Comparison of ENCODE assay signal across 8 cellular contexts in the genomic region with DNA sequence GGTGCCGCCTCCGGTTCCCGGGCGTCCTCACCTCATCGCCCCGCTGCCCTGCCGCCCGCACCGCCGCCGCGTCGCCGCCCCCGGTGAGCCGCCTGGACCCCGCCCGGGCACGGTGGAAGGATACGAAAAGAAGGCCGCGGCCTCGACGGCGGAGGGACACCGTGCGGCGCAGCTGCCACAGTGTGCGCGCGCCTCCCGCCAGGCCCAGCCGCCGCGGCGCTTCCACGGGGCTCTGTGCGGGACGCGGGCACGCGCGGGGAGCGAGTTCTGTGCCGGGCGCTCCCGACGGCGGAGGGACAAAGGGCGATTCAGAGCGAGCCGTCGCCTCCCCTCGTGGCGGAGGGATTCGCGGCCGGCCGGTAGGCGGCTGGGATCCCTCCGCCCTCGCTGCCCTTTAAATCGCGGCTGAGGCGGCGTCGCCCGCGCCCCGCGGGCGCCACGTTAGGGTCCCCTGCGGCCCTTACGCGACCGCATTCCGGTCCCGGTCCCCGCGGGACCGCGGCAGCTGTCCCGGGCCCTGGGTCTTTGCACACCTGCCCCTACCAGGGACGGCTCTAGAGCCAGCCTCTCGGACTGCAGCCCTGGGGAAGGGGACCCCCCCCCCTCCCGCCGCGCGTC. TPM values are rescaled to one million over a fixed set of nuclear protein-coding genes. Genes with fewer than 3 reads are reported as not detected.
A peak's percentile ranks its signal among the peaks of the same experiment; 100 is the strongest.
DNase-seq lines count a peak whose midpoint lies in the region; ATAC-seq and TF ChIP-seq lines count a peak whose summit lies in the region.

No MANE protein-coding gene starts in this region.

- H3K36me3 Mint-ChIP-seq in CD4-positive, alpha-beta T cell (ENCODE audit: low read depth): peaks cover 29% of the 10 kb centered on the region
- H3K36me3 Mint-ChIP-seq in activated T-cell treated with anti-CD3 and anti-CD28 coated beads, Interleukin-2, amount 50 U/mL, for 72 hours (ENCODE audit: insufficient read depth in 2 of 2): peaks cover 2 to 5% of the 10 kb centered on the region in 2 donors

- H3K27me3 ChIP-seq in CD4-positive, alpha-beta T cell (ENCODE audit: control insufficient read depth, insufficient read depth, low read length): no peaks in the 10 kb centered on the region
- H3K27me3 ChIP-seq in HUES64 (ENCODE audit: insufficient read depth, low read length) (peaks cover 4% of the 10 kb centered on the region; the same call in 1 of the 2 replicates), esophagus squamous epithelium (no peaks in the 10 kb centered on the region)

- TF ChIP-seq POLR2A in esophagus squamous epithelium (IDR thresholded peaks at IDR 0.05): peak in 2 of 4 donors; percentile 94 to 95

- peak overlapping the region; percentile 73 for H3K4me3 Mint-ChIP-seq in CD4-positive, alpha-beta T cell
- peak overlapping the region; percentile 80 to 84 for H3K4me3 Mint-ChIP-seq in activated T-cell treated with anti-CD3 and anti-CD28 coated beads, Interleukin-2, amount 50 U/mL, for 72 hours

- peak overlapping the region; percentile 83 for H3K4me3 ChIP-seq in HUES64 (ENCODE audit: low read length)
- H3K4me3 ChIP-seq in esophagus squamous epithelium: peak overlapping the region; percentile 79 to 93 (median 92)

- peak overlapping the region; percentile 99 for H3K9ac ChIP-seq in HUES64 (ENCODE audit: low read depth, low read length)

- peaks cover 14% of the 10 kb centered on the region; the same call in 1 of the 2 replicates for H3K4me1 ChIP-seq in HUES64 (ENCODE audit: insufficient read depth, low read length)
- peaks cover 41 to 68% (median 44%) of the 10 kb centered on the region in 3 donors for H3K4me1 ChIP-seq in esophagus squamous epithelium

- TF ChIP-seq CTCF in CD4-positive, alpha-beta T cell (IDR thresholded peaks at IDR 0.05): no peak
- TF ChIP-seq CTCF in esophagus squamous epithelium (IDR thresholded peaks at IDR 0.05): peak in 3 of 6 experiments; percentile 30 to 60 (median 43)

- H3K27ac Mint-ChIP-seq in CD4-positive, alpha-beta T cell: peak overlapping the region; percentile 77
- H3K27ac Mint-ChIP-seq in activated T-cell treated with anti-CD3 and anti-CD28 coated beads, Interleukin-2, amount 50 U/mL, for 72 hours: no peak overlapping the region

- peaks cover 13% of the 10 kb centered on the region for H3K27me3 Mint-ChIP-seq in CD4-positive, alpha-beta T cell
- H3K27me3 Mint-ChIP-seq in activated T-cell treated with anti-CD3 and anti-CD28 coated beads, Interleukin-2, amount 50 U/mL, for 72 hours (ENCODE audit: low read depth): peaks cover 11% of the 10 kb centered on the region

- H3K9me3 Mint-ChIP-seq in CD4-positive, alpha-beta T cell: no peaks in the 10 kb centered on the region
- no peaks in the 10 kb centered on the region for H3K9me3 Mint-ChIP-seq in activated T-cell treated with anti-CD3 and anti-CD28 coated beads, Interleukin-2, amount 50 U/mL, for 72 hours

- H3K27ac ChIP-seq in CD4-positive, alpha-beta T cell (ENCODE audit: low read depth, low read length): peak overlapping the region; percentile 74
- H3K27ac ChIP-seq in HUES64 (ENCODE audit: low read depth, low read length): peak overlapping the region; percentile 99
- peak overlapping the region; percentile 97 to 100 (median 98) for H3K27ac ChIP-seq in esophagus squamous epithelium

- peak; percentile 32 for ATAC-seq in CD4-positive, alpha-beta T cell (ENCODE audit: poor library complexity)
- ATAC-seq in GM19397 (IDR thresholded peaks at IDR 0.05; ENCODE audit: unreplicated experiment): peak; percentile 50
- peak; percentile 69 to 70 for ATAC-seq in activated T-cell treated with anti-CD3 and anti-CD28 coated beads, Interleukin-2, amount 50 U/mL, for 72 hours (replicated peaks in 1 of 2)

- no peaks in the 10 kb centered on the region for H3K9me3 ChIP-seq in CD4-positive, alpha-beta T cell (ENCODE audit: control insufficient read depth, low read length)
- no peaks in the 10 kb centered on the region for H3K9me3 ChIP-seq in HUES64 (ENCODE audit: insufficient read depth, low read depth, low read length)
- H3K9me3 ChIP-seq in esophagus squamous epithelium: no peaks in the 10 kb centered on the region

- under 1% methylated on average over 88 of the region's 90 CpGs for WGBS in HUES64
- 0% methylated on average over 13 of the region's 90 CpGs; no CpG with 5 or more reads in 1 of the 2 donors for WGBS in esophagus squamous epithelium, 2 donors

- H3K36me3 ChIP-seq in HUES64 (ENCODE audit: insufficient read depth, low read length) (no peaks in the 10 kb centered on the region), esophagus squamous epithelium (no peaks in the 10 kb centered on the region)

- intact Hi-C loops in CD4-positive, alpha-beta T cell (cut with DNase I, micrococcal nuclease): loop anchor here in 1 of 2 experiments (2.0 to 5.0 kb wide), 5 partner anchors 59 to 406 kb away; a partner anchor contains a TSS
- intact Hi-C loops in esophagus squamous epithelium (cut with DNase I): loop anchor here (10.0 kb wide), 1 partner anchor 209 kb away; a partner anchor contains a TSS

- POLR2A ChIA-PET in CD4-positive, alpha-beta T cell (lab: Charles Lee): no interaction called here

- peak; percentile 60 to 82 (median 76) for DNase-seq in CD4-positive, alpha-beta T cell
- DNase-seq in activated T-cell treated with anti-CD3 and anti-CD28 coated beads, Interleukin-2, amount 50 U/mL, for 72 hours: peak; percentile 85 to 86
- DNase-seq in esophagus squamous epithelium (lab: John Stamatoyannopoulos, UW) (peak; percentile 50), myocyte (ENCODE audit: low read depth) (peak; percentile 96)
- DNase-seq in stimulated activated CD8-positive, alpha-beta memory T cell treated with anti-CD3 and anti-CD28 coated beads, Interleukin-7, amount 100 ng/mL, for 1 hour (ENCODE audit: low read depth in 2 of 2): peak; percentile 43 to 55

- peaks cover 51% of the 10 kb centered on the region for H3K4me1 Mint-ChIP-seq in CD4-positive, alpha-beta T cell (ENCODE audit: low read depth)
- H3K4me1 Mint-ChIP-seq in activated T-cell treated with anti-CD3 and anti-CD28 coated beads, Interleukin-2, amount 50 U/mL, for 72 hours (ENCODE audit: low read depth): peaks cover 41% of the 10 kb centered on the region

- CTCF ChIA-PET in CD4-positive, alpha-beta T cell (lab: Charles Lee): no interaction called here

TF ChIP-seq in PFSK-1, 5 proteins besides CTCF, POLR2A, EP300 and RAD21:
- TF ChIP-seq, protein P1, sequence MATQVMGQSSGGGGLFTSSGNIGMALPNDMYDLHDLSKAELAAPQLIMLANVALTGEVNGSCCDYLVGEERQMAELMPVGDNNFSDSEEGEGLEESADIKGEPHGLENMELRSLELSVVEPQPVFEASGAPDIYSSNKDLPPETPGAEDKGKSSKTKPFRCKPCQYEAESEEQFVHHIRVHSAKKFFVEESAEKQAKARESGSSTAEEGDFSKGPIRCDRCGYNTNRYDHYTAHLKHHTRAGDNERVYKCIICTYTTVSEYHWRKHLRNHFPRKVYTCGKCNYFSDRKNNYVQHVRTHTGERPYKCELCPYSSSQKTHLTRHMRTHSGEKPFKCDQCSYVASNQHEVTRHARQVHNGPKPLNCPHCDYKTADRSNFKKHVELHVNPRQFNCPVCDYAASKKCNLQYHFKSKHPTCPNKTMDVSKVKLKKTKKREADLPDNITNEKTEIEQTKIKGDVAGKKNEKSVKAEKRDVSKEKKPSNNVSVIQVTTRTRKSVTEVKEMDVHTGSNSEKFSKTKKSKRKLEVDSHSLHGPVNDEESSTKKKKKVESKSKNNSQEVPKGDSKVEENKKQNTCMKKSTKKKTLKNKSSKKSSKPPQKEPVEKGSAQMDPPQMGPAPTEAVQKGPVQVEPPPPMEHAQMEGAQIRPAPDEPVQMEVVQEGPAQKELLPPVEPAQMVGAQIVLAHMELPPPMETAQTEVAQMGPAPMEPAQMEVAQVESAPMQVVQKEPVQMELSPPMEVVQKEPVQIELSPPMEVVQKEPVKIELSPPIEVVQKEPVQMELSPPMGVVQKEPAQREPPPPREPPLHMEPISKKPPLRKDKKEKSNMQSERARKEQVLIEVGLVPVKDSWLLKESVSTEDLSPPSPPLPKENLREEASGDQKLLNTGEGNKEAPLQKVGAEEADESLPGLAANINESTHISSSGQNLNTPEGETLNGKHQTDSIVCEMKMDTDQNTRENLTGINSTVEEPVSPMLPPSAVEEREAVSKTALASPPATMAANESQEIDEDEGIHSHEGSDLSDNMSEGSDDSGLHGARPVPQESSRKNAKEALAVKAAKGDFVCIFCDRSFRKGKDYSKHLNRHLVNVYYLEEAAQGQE (IDR thresholded peaks at IDR 0.05; ENCODE audit: insufficient read depth in 1 of 2, low read depth in 2 of 2, low read length in 2 of 2): no peak; a peak in 2 of 4 replicates
- TF ChIP-seq SIN3A (IDR thresholded peaks at IDR 0.05; ENCODE audit: borderline replicate concordance, insufficient read depth, low read length): peak; percentile 94; the same call in 1 of the 2 replicates
- peak; percentile 82; the same call in 1 of the 2 replicates for TF ChIP-seq TAF1 (IDR thresholded peaks at IDR 0.05; ENCODE audit: borderline replicate concordance, insufficient read depth, low read length)
- TF ChIP-seq FOXP2 (optimal IDR thresholded peaks at IDR 0.05; ENCODE audit: borderline replicate concordance, extremely low read depth, extremely low read length, insufficient read depth): no peak
- peak; percentile 81 for TF ChIP-seq POLR2AphosphoS5 (IDR thresholded peaks at IDR 0.05; ENCODE audit: low read depth, low read length)

RNA-seq across cellular contexts. Expression of a gene that starts 0.6 kb away (rescaled TPM):
- total RNA-seq in CD4-positive, alpha-beta T cell: 10 to 100 TPM; 22.5 to 23.3 TPM
- polyA plus RNA-seq in HUES64 (2013, experiment 1 of 2): 28.8 TPM
- 33.5 TPM for polyA plus RNA-seq in HUES64 (2013, experiment 2 of 2)
- 39.2 TPM for polyA plus RNA-seq in PFSK-1 (2012; ENCODE audit: insufficient read length, low read depth)
- total RNA-seq in activated T-cell treated with anti-CD3 and anti-CD28 coated beads, Interleukin-2, amount 50 U/mL, for 72 hours: 10 to 100 TPM; 26.9 to 34.1 TPM
- total RNA-seq in esophagus squamous epithelium (10 to 100 TPM; 18.4 to 37.6 (median 21.9) TPM), myocyte (40.6 and 42.3 TPM in 2 replicates)
- 15.8 TPM for polyA plus RNA-seq in myocyte (2012)

RNA-seq across cellular contexts. Expression of a gene that starts 58.1 kb away (rescaled TPM):
- 1 to 10 TPM; 8.0 to 8.5 TPM for total RNA-seq in CD4-positive, alpha-beta T cell
- 33.9 TPM for polyA plus RNA-seq in HUES64 (2013, experiment 1 of 2)
- 35.7 TPM for polyA plus RNA-seq in HUES64 (2013, experiment 2 of 2)
- 37.6 TPM for polyA plus RNA-seq in PFSK-1 (2012; ENCODE audit: insufficient read length, low read depth)
- total RNA-seq in activated T-cell treated with anti-CD3 and anti-CD28 coated beads, Interleukin-2, amount 50 U/mL, for 72 hours: 10 to 100 TPM; 24.7 to 28.4 TPM
- total RNA-seq in esophagus squamous epithelium: 10 to 100 TPM; 11.4 to 23.3 (median 12.6) TPM
- 78.5 and 87.0 TPM in 2 replicates for total RNA-seq in myocyte
- polyA plus RNA-seq in myocyte (2012): 94.1 TPM

Comparison
In these comparisons a context has a peak if more than half of its experiments do, and no peak if none do; other contexts are left out.
1. Peak in every context shown above with its lines: DNase-seq, ATAC-seq, H3K4me3 ChIP-seq and H3K27ac ChIP-seq.